Comparison of ENCODE assay signal across 10 cellular contexts in genomic region chr1:1063261-1063944, GRCh38. TPM values are rescaled to one million over a fixed set of nuclear protein-coding genes. Genes with fewer than 3 reads are reported as not detected.
DNase-seq lines count a peak whose midpoint lies in the region; ATAC-seq and TF ChIP-seq lines count a peak whose summit lies in the region.
"Had no signal": no experiment of that assay in that cellular context is flagged by ENCODE, and none has a peak within 500 bp of the region (broad histone marks: within the 10 kb centered on the region; RNA-seq: fewer than 3 reads in every experiment).

No MANE protein-coding gene starts in this region.

- H4K20me1 ChIP-seq in BLaER1 treated with 17β-estradiol and CSF1 and Interleukin-3, amounts not matched to agents 10 nM and 100 nM = peaks cover 0 to 78% (median 51%) of the 10 kb centered on the region in 11 experiments; a peak in 18 of 22 replicates

- H3K4me3 ChIP-seq in BLaER1 treated with 17β-estradiol and CSF1 and Interleukin-3, amounts not matched to agents 10 nM and 100 nM = peak overlapping the region in 4 of 10 experiments; percentile 8 to 48 (median 22); a peak in 5 of 20 replicates
- H3K4me3 ChIP-seq in GM12875 (ENCODE audit: low read depth, low read length) = peak overlapping the region; percentile 54
- H3K4me3 ChIP-seq: testis had no signal

- H3K4me1 ChIP-seq in BLaER1 treated with 17β-estradiol and CSF1 and Interleukin-3, amounts not matched to agents 10 nM and 100 nM = peaks cover 39 to 84% (median 76%) of the 10 kb centered on the region in 10 experiments

- peak overlapping the region; percentile 38 for H3K4me3 Mint-ChIP-seq in glutamatergic neuron (ENCODE audit: unreplicated experiment)

- TF ChIP-seq CTCF in GM12875 (IDR thresholded peaks at IDR 0.05; ENCODE audit: borderline replicate concordance, insufficient read depth, low read depth, low read length) (no peak), VCaP (conservative IDR thresholded peaks at IDR 0.05) (no peak), glutamatergic neuron (IDR thresholded peaks at IDR 0.05; ENCODE audit: partially characterized antibody, unreplicated experiment) (no peak)

- peak overlapping the region in 6 of 11 experiments; percentile 17 to 55 (median 38); a peak in 5 of 22 replicates for H3K9ac ChIP-seq in BLaER1 treated with 17β-estradiol and CSF1 and Interleukin-3, amounts not matched to agents 10 nM and 100 nM

- DNase-seq in glutamatergic neuron (no peak), SIG-M5 treated with dmso at 0.1 percent for 504 hours (lab: John Stamatoyannopoulos, UW; ENCODE audit: unreplicated experiment) (no peak), posterior cingulate gyrus (no peak), KG1 (lab: John Stamatoyannopoulos, UW) (no peak)

- H3K9me3 ChIP-seq in BLaER1 treated with 17β-estradiol and CSF1 and Interleukin-3, amounts not matched to agents 10 nM and 100 nM (replicated peaks in 1 of 11) = no peaks in the 10 kb centered on the region
- H3K9me3 ChIP-seq: testis had no signal

- no peaks in the 10 kb centered on the region for H3K36me3 Mint-ChIP-seq in glutamatergic neuron (ENCODE audit: unreplicated experiment)

- no peaks in the 10 kb centered on the region for H3K4me1 Mint-ChIP-seq in glutamatergic neuron (ENCODE audit: low read depth, unreplicated experiment)

- peaks cover 4% of the 10 kb centered on the region for H3K9me3 Mint-ChIP-seq in glutamatergic neuron (ENCODE audit: unreplicated experiment)

- no peak overlapping the region for H3K27ac ChIP-seq in BLaER1 treated with 17β-estradiol and CSF1 and Interleukin-3, amounts not matched to agents 10 nM and 100 nM
- peak overlapping the region; percentile 40; the same call in 1 of the 2 replicates for H3K27ac ChIP-seq in VCaP
- H3K27ac ChIP-seq: testis had no signal

- intact Hi-C loops in posterior cingulate gyrus (cut with DNase I) = loop anchor here (2.0 kb wide), 1 partner anchor 79 kb away; no protein-coding TSS in a partner anchor

- H3K27ac Mint-ChIP-seq in glutamatergic neuron (ENCODE audit: unreplicated experiment) = no peak overlapping the region

- no peak for ATAC-seq in GM19467 (IDR thresholded peaks at IDR 0.05; ENCODE audit: unreplicated experiment)

- peak overlapping the region; percentile 48 to 98 (median 86) for H3K4me2 ChIP-seq in BLaER1 treated with 17β-estradiol and CSF1 and Interleukin-3, amounts not matched to agents 10 nM and 100 nM

- no peaks in the 10 kb centered on the region for H3K36me3 ChIP-seq in BLaER1 treated with 17β-estradiol and CSF1 and Interleukin-3, amounts not matched to agents 10 nM and 100 nM

- H3K27me3 Mint-ChIP-seq in glutamatergic neuron (ENCODE audit: unreplicated experiment) = peaks cover 4% of the 10 kb centered on the region

- H3K27me3 ChIP-seq in BLaER1 treated with 17β-estradiol and CSF1 and Interleukin-3, amounts not matched to agents 10 nM and 100 nM = peaks cover 60 to 88% (median 79%) of the 10 kb centered on the region in 11 experiments
- H3K27me3 ChIP-seq: testis had no signal

RNA-seq across cellular contexts. Expression of gene RNF223, which starts 10.7 kb away (rescaled TPM):
- total RNA-seq in glutamatergic neuron (ENCODE audit: unreplicated experiment) = not detected
- total RNA-seq: frontal cortex had no signal

RNA-seq across cellular contexts. Expression of gene AGRN, which starts 43.5 kb away (rescaled TPM):
- 914 TPM for total RNA-seq in glutamatergic neuron (ENCODE audit: unreplicated experiment)

RNA-seq across cellular contexts. Expression of gene ISG15, which starts 50.1 kb away (rescaled TPM):
- 18.4 TPM for total RNA-seq in glutamatergic neuron (ENCODE audit: unreplicated experiment)

RNA-seq across cellular contexts. Expression of gene C1orf159, which starts 52.5 kb away (rescaled TPM):
- 24.5 TPM for total RNA-seq in glutamatergic neuron (ENCODE audit: unreplicated experiment)
